8 cellular contexts compared by ENCODE assay signal in genomic region chr15:84748274-84749110, GRCh38. TPM values are rescaled to one million over a fixed set of nuclear protein-coding genes. Genes with fewer than 3 reads are reported as not detected.
DNase-seq lines count a peak whose midpoint lies in the region; ATAC-seq and TF ChIP-seq lines count a peak whose summit lies in the region.

Gene ZNF592 (plus strand): TSS chr15:84748592. CDS start chr15:84782676, 34,084 bp downstream.

- peaks cover 34% of the 10 kb centered on the region for H3K36me3 Mint-ChIP-seq in CD4-positive, alpha-beta T cell (ENCODE audit: low read depth)
- peaks cover 5% of the 10 kb centered on the region for H3K36me3 Mint-ChIP-seq in nephron progenitor cell (ENCODE audit: low read depth)

- H3K4me1 ChIP-seq in RWPE2 (ENCODE audit: insufficient read depth, poor library complexity, severe bottlenecking), result peaks cover 10% of the 10 kb centered on the region
- peaks cover 31% of the 10 kb centered on the region for H3K4me1 ChIP-seq in stomach smooth muscle (ENCODE audit: control insufficient read depth, insufficient read depth, low read length)

- peak within 1 kb of the TSS; percentile 95 to 96 for H3K9ac ChIP-seq in stomach smooth muscle (ENCODE audit: low read length in 2 of 2)

- CTCF ChIA-PET in CD4-positive, alpha-beta T cell (lab: Charles Lee), result interaction anchor here (0.7 to 1.9 kb wide), 10 partner anchors 13 to 232 kb away, joined by 3 to 8 read pairs (median 3); partner anchors contain the start of genes SEC11A and WDR73

- no peaks in the 10 kb centered on the region for H3K27me3 ChIP-seq in CD4-positive, alpha-beta T cell (ENCODE audit: control insufficient read depth, insufficient read depth, low read length)
- H3K27me3 ChIP-seq in RWPE2 (ENCODE audit: insufficient read depth, poor library complexity, severe bottlenecking), result no peaks in the 10 kb centered on the region
- H3K27me3 ChIP-seq in stomach smooth muscle (ENCODE audit: control insufficient read depth in 1 of 2, insufficient read depth in 2 of 2, low read length in 2 of 2), result no peaks in the 10 kb centered on the region

- H3K27me3 Mint-ChIP-seq in CD4-positive, alpha-beta T cell, result no peaks in the 10 kb centered on the region
- H3K27me3 Mint-ChIP-seq in nephron progenitor cell (ENCODE audit: low read depth, poor library complexity), result peaks cover 3% of the 10 kb centered on the region

- no peaks in the 10 kb centered on the region for H3K9me3 Mint-ChIP-seq in CD4-positive, alpha-beta T cell
- H3K9me3 Mint-ChIP-seq in nephron progenitor cell, result no peaks in the 10 kb centered on the region

- TF ChIP-seq CTCF in CD4-positive, alpha-beta T cell (IDR thresholded peaks at IDR 0.05), result no peak
- TF ChIP-seq CTCF in RWPE2 (IDR thresholded peaks at IDR 0.05; ENCODE audit: poor library complexity, severe bottlenecking), result peak; percentile 79
- TF ChIP-seq CTCF in fibroblast of the aortic adventitia (IDR thresholded peaks at IDR 0.05; ENCODE audit: insufficient read depth, low read length), result peak; percentile 21
- TF ChIP-seq CTCF in nephron progenitor cell (IDR thresholded peaks at IDR 0.05), result no peak

- H3K27ac Mint-ChIP-seq in CD4-positive, alpha-beta T cell, result peak within 1 kb of the TSS; percentile 97
- H3K27ac Mint-ChIP-seq in nephron progenitor cell, result peak within 1 kb of the TSS; percentile 99

- ATAC-seq in CD4-positive, alpha-beta T cell (ENCODE audit: poor library complexity), result peak; percentile 65
- ATAC-seq in GM19397 (IDR thresholded peaks at IDR 0.05; ENCODE audit: unreplicated experiment) (peak; percentile 64), HG03558 (IDR thresholded peaks at IDR 0.05; ENCODE audit: extremely low read depth, unreplicated experiment) (peak; percentile 27), RWPE2 (ENCODE audit: low read depth) (peak; percentile 43)

- POLR2A ChIA-PET in CD4-positive, alpha-beta T cell (lab: Charles Lee), result interaction anchor here (0.5 to 13.4 kb wide), 16 partner anchors 14 to 232 kb away, joined by 3 to 311 read pairs (median 6); partner anchors contain the start of genes NMB, SEC11A, WDR73 and ZSCAN2

- peaks cover 7% of the 10 kb centered on the region for H3K36me3 ChIP-seq in RWPE2 (ENCODE audit: low read depth)
- no peaks in the 10 kb centered on the region for H3K36me3 ChIP-seq in stomach smooth muscle (ENCODE audit: control insufficient read depth in 2 of 2, insufficient read depth in 2 of 2, low read length in 2 of 2)

- H3K4me1 Mint-ChIP-seq in CD4-positive, alpha-beta T cell (ENCODE audit: low read depth), result peaks cover 70% of the 10 kb centered on the region
- peaks cover 67% of the 10 kb centered on the region for H3K4me1 Mint-ChIP-seq in nephron progenitor cell

- H3K27ac ChIP-seq in CD4-positive, alpha-beta T cell (ENCODE audit: low read depth, low read length), result peak within 1 kb of the TSS; percentile 96
- peak within 1 kb of the TSS; percentile 87 for H3K27ac ChIP-seq in RWPE2 (ENCODE audit: poor library complexity, severe bottlenecking)
- peak within 1 kb of the TSS; percentile 98 for H3K27ac ChIP-seq in stomach smooth muscle (ENCODE audit: low read length)

- DNase-seq in CD4-positive, alpha-beta T cell, result peak; percentile 64 to 85 (median 76)
- DNase-seq in RWPE2 (ENCODE audit: low spot score), result peak; percentile 80
- peak; percentile 74 for DNase-seq in activated T-helper 9 cell treated with anti-CD3 and anti-CD28 coated beads, Interleukin-2, amount 50 U/mL, for 16 hours (ENCODE audit: low read depth)
- DNase-seq in fibroblast of the aortic adventitia (ENCODE audit: low read depth), result peak; percentile 69
- DNase-seq in nephron progenitor cell, result peak; percentile 82

- intact Hi-C loops in CD4-positive, alpha-beta T cell (cut with DNase I, micrococcal nuclease), result loop anchor here (1.0 to 10.0 kb wide), 7 partner anchors 14 to 161 kb away; partner anchors contain the start of genes SEC11A (in 2 of the 2), WDR73 (in 2 of the 2), NMB (in 1 of the 2) and ZSCAN2 (in 1 of the 2)

- H3K9me3 ChIP-seq in CD4-positive, alpha-beta T cell (ENCODE audit: control insufficient read depth, low read length), result no peaks in the 10 kb centered on the region
- H3K9me3 ChIP-seq in RWPE2 (ENCODE audit: severe bottlenecking) (no peaks in the 10 kb centered on the region), stomach smooth muscle (ENCODE audit: control insufficient read depth in 2 of 2, low read length in 2 of 2) (no peaks in the 10 kb centered on the region)

- peak within 1 kb of the TSS; percentile 100 for H3K4me3 ChIP-seq in RWPE2 (ENCODE audit: severe bottlenecking)
- H3K4me3 ChIP-seq in fibroblast of the aortic adventitia (ENCODE audit: low read depth, low read length), result peak within 1 kb of the TSS; percentile 97
- peak within 1 kb of the TSS; percentile 97 to 98 for H3K4me3 ChIP-seq in stomach smooth muscle (ENCODE audit: low read length in 2 of 2)

- peak within 1 kb of the TSS; percentile 98 for H3K4me3 Mint-ChIP-seq in CD4-positive, alpha-beta T cell
- peak within 1 kb of the TSS; percentile 95 for H3K4me3 Mint-ChIP-seq in nephron progenitor cell

RNA-seq across cellular contexts. Expression of gene ZNF592, which starts in this region (rescaled TPM):
- 10 to 100 TPM; 37.5 to 38.2 TPM for total RNA-seq in CD4-positive, alpha-beta T cell
- total RNA-seq in fibroblast of the aortic adventitia (ENCODE audit: low replicate concordance), result 7.4 and 11.7 TPM in 2 replicates

Comparison
In these comparisons a context has a peak if more than half of its experiments do, and no peak if none do; other contexts are left out.
1. Peak in every context shown above with its lines: DNase-seq, ATAC-seq, H3K4me3 ChIP-seq and H3K27ac ChIP-seq.
2. CTCF ChIP-seq: peak in RWPE2 (single experiment) and fibroblast of the aortic adventitia (single experiment); none in CD4-positive, alpha-beta T cell (single experiment) and nephron progenitor cell (single experiment).